In the genomic region with DNA sequence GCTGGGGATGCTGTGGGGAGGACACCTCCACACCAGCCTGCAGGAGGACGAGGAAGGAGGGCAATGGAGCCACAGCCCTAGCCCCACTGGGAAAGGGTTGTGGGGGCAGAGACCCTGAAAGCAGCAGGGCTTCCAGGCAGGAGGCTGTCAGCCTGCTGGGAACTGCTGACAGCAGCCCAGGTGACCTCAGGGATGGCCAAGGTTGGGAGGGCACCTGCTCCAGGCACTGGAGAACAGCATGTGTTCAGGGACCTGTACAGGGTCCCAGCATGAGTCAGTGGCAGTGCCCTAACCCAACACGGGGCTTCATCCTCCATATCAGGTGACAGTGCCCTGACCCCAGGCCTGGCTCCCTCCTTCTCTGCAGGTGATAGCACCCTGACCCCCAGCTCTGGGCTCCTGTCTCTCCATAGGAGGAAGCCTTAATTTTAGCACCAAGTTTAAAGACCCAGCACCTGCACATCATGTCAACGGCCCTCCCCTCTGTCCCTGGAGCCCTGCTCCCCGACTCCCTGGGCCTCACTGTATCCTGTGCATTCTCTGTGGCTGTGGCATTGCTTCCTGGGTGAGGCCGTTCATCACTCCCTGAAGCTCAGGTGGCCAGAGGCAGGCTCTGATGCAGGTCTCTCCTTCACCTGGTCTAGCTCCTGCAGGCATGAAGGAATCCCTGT, we compare ENCODE assay signal across 1 cellular context.
TF ChIP-seq lines count a peak whose summit lies in the region.

No MANE protein-coding gene starts in this region.

TF ChIP-seq in GM23338, 12 proteins besides CTCF, POLR2A, EP300 and RAD21:
- no peak for TF ChIP-seq STAT1 (IDR thresholded peaks at IDR 0.05; ENCODE audit: unreplicated experiment)
- no peak for TF ChIP-seq EZH2phosphoT487 (IDR thresholded peaks at IDR 0.05; ENCODE audit: unreplicated experiment)
- TF ChIP-seq CREB1 (CRISPR knock-in tag; IDR thresholded peaks at IDR 0.05; ENCODE audit: low read depth) = no peak
- TF ChIP-seq ZNF114 (CRISPR knock-in tag; IDR thresholded peaks at IDR 0.05) = no peak
- TF ChIP-seq EZH2 (IDR thresholded peaks at IDR 0.05; ENCODE audit: low read depth, unreplicated experiment) = no peak
- no peak for TF ChIP-seq POLR2AphosphoS5 (IDR thresholded peaks at IDR 0.05; ENCODE audit: low read depth)
- TF ChIP-seq ETS1 (IDR thresholded peaks at IDR 0.05) = no peak
- TF ChIP-seq, protein P1, sequence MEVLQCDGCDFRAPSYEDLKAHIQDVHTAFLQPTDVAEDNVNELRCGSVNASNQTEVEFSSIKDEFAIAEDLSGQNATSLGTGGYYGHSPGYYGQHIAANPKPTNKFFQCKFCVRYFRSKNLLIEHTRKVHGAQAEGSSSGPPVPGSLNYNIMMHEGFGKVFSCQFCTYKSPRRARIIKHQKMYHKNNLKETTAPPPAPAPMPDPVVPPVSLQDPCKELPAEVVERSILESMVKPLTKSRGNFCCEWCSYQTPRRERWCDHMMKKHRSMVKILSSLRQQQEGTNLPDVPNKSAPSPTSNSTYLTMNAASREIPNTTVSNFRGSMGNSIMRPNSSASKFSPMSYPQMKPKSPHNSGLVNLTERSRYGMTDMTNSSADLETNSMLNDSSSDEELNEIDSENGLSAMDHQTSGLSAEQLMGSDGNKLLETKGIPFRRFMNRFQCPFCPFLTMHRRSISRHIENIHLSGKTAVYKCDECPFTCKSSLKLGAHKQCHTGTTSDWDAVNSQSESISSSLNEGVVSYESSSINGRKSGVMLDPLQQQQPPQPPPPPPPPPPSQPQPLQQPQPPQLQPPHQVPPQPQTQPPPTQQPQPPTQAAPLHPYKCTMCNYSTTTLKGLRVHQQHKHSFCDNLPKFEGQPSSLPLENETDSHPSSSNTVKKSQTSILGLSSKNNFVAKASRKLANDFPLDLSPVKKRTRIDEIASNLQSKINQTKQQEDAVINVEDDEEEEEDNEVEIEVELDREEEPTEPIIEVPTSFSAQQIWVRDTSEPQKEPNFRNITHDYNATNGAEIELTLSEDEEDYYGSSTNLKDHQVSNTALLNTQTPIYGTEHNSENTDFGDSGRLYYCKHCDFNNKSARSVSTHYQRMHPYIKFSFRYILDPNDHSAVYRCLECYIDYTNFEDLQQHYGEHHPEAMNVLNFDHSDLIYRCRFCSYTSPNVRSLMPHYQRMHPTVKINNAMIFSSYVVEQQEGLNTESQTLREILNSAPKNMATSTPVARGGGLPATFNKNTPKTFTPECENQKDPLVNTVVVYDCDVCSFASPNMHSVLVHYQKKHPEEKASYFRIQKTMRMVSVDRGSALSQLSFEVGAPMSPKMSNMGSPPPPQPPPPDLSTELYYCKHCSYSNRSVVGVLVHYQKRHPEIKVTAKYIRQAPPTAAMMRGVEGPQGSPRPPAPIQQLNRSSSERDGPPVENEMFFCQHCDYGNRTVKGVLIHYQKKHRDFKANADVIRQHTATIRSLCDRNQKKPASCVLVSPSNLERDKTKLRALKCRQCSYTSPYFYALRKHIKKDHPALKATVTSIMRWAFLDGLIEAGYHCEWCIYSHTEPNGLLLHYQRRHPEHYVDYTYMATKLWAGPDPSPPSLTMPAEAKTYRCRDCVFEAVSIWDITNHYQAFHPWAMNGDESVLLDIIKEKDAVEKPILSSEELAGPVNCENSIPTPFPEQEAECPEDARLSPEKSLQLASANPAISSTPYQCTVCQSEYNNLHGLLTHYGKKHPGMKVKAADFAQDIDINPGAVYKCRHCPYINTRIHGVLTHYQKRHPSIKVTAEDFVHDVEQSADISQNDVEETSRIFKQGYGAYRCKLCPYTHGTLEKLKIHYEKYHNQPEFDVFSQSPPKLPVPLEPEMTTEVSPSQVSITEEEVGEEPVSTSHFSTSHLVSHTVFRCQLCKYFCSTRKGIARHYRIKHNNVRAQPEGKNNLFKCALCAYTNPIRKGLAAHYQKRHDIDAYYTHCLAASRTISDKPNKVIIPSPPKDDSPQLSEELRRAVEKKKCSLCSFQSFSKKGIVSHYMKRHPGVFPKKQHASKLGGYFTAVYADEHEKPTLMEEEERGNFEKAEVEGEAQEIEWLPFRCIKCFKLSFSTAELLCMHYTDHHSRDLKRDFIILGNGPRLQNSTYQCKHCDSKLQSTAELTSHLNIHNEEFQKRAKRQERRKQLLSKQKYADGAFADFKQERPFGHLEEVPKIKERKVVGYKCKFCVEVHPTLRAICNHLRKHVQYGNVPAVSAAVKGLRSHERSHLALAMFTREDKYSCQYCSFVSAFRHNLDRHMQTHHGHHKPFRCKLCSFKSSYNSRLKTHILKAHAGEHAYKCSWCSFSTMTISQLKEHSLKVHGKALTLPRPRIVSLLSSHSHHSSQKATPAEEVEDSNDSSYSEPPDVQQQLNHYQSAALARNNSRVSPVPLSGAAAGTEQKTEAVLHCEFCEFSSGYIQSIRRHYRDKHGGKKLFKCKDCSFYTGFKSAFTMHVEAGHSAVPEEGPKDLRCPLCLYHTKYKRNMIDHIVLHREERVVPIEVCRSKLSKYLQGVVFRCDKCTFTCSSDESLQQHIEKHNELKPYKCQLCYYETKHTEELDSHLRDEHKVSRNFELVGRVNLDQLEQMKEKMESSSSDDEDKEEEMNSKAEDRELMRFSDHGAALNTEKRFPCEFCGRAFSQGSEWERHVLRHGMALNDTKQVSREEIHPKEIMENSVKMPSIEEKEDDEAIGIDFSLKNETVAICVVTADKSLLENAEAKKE (CRISPR knock-in tag; IDR thresholded peaks at IDR 0.05) = no peak
- no peak for TF ChIP-seq JUNB (IDR thresholded peaks at IDR 0.05; ENCODE audit: unreplicated experiment)
- no peak for TF ChIP-seq REST (IDR thresholded peaks at IDR 0.05; ENCODE audit: unreplicated experiment)
- TF ChIP-seq ZNF331 (CRISPR knock-in tag; IDR thresholded peaks at IDR 0.05; ENCODE audit: low read depth) = no peak
